18 cellular contexts compared by ENCODE assay signal in genomic region chr2:45820048-45820447, GRCh38.
"Had no signal": no experiment of that assay in that cellular context is flagged by ENCODE, and none has a peak within 500 bp of the region (broad histone marks: within the 10 kb centered on the region; RNA-seq: fewer than 3 reads in every experiment).

No MANE protein-coding gene starts in this region.

- H3K9me3 ChIP-seq: ovary, psoas muscle, transverse colon had no signal

- ATAC-seq: activated CD8-positive, alpha-beta T cell treated with anti-CD3 and anti-CD28 coated beads for 36 hours; activated T-cell treated with anti-CD3 and anti-CD28 coated beads, Interleukin-2, amount 50 U/mL, for 4 hours; esophagus mucosa; left colon; naive thymus-derived CD8-positive, alpha-beta T cell; psoas muscle; right cardiac atrium; SK-N-SH treated with all-trans-retinoic acid at 6 μM for 48 hours; T-cell had no signal

- H3K36me3 ChIP-seq: ovary, transverse colon had no signal

- H3K4me3 ChIP-seq: ovary, psoas muscle, transverse colon had no signal

- H3K27ac ChIP-seq: ovary, psoas muscle, transverse colon had no signal

- DNase-seq: activated B cell treated with CpG ODN at 0.5 μM for 24 hours; activated CD4-positive, alpha-beta T cell treated with anti-CD3 and anti-CD28 coated beads for 48 hours; activated CD8-positive, alpha-beta T cell treated with anti-CD3 and anti-CD28 coated beads for 36 hours; activated effector memory CD4-positive, alpha-beta T cell treated with Interleukin-2 at 50 U/mL for 16 hours; activated naive CD4-positive, alpha-beta T cell treated with anti-CD3 and anti-CD28 coated beads, Interleukin-2, amount 10 ng/mL, durations not matched to agents 7 days and 5 days; activated T-cell treated with anti-CD3 and anti-CD28 coated beads, Interleukin-2, amount 50 U/mL, for 4 hours; effector CD8-positive, alpha-beta T cell; left colon; naive thymus-derived CD8-positive, alpha-beta T cell; ovary; psoas muscle; right cardiac atrium; stimulated activated CD4-positive, alpha-beta T cell treated with anti-CD3 and anti-CD28 coated beads, Interleukin-2, amount 100 ng/mL, for 24 hours; T-cell; T-helper 9 cell; transverse colon had no signal

- H3K27me3 ChIP-seq: ovary, transverse colon had no signal
